8 cellular contexts compared by ENCODE assay signal in genomic region chr14:70416717-70417349, GRCh38. TPM values are rescaled to one million over a fixed set of nuclear protein-coding genes. Genes with fewer than 3 reads are reported as not detected.
DNase-seq lines count a peak whose midpoint lies in the region; ATAC-seq and TF ChIP-seq lines count a peak whose summit lies in the region.

TSS of gene SYNJ2BP (minus strand) at chr14:70417090. CDS start at chr14:70416963, 127 bp downstream.

- peaks cover 0 to 21% (median 13%) of the 10 kb centered on the region in 10 experiments; a peak in 15 of 20 replicates for H3K4me1 ChIP-seq in BLaER1 treated with 17β-estradiol and CSF1 and Interleukin-3, amounts not matched to agents 10 nM and 100 nM
- H3K4me1 ChIP-seq in smooth muscle cell (ENCODE audit: low read depth), result peaks cover 6% of the 10 kb centered on the region

- H3K27me3 Mint-ChIP-seq in activated B cell treated with CpG ODN at 0.5 μM for 24 hours, result no peaks in the 10 kb centered on the region
- no peaks in the 10 kb centered on the region for H3K27me3 Mint-ChIP-seq in central memory CD8-positive, alpha-beta T cell

- peak within 1 kb of the TSS; percentile 92 for H3K4me3 Mint-ChIP-seq in activated B cell treated with CpG ODN at 0.5 μM for 24 hours
- H3K4me3 Mint-ChIP-seq in central memory CD8-positive, alpha-beta T cell, result peak within 1 kb of the TSS; percentile 91

- CTCF ChIA-PET in activated B cell treated with CpG ODN at 0.5 μM for 24 hours (lab: Charles Lee), result no interaction called here

- TF ChIP-seq CTCF in activated B cell treated with CpG ODN at 0.5 μM for 24 hours (IDR thresholded peaks at IDR 0.05) (no peak), smooth muscle cell (IDR thresholded peaks at IDR 0.05; ENCODE audit: borderline replicate concordance, insufficient read depth, poor library complexity, severe bottlenecking) (no peak)

- intact Hi-C loops in activated B cell treated with CpG ODN at 0.5 μM for 24 hours (cut with micrococcal nuclease), result loop anchor here (10.0 kb wide), 1 partner anchor 298 kb away; no protein-coding TSS in a partner anchor

- peaks cover 0 to 3% (median 0%) of the 10 kb centered on the region in 11 experiments; a peak in 2 of 22 replicates for H4K20me1 ChIP-seq in BLaER1 treated with 17β-estradiol and CSF1 and Interleukin-3, amounts not matched to agents 10 nM and 100 nM
- H4K20me1 ChIP-seq in smooth muscle cell (ENCODE audit: low read depth), result peaks cover 4% of the 10 kb centered on the region

- no peaks in the 10 kb centered on the region for H3F3A ChIP-seq in smooth muscle cell (ENCODE audit: low read depth)

- peaks cover 16% of the 10 kb centered on the region for H3K36me3 Mint-ChIP-seq in activated B cell treated with CpG ODN at 0.5 μM for 24 hours (ENCODE audit: low read depth)
- H3K36me3 Mint-ChIP-seq in central memory CD8-positive, alpha-beta T cell (ENCODE audit: insufficient read depth), result peaks cover 4% of the 10 kb centered on the region

- peak within 1 kb of the TSS; percentile 77 for H3K27ac Mint-ChIP-seq in activated B cell treated with CpG ODN at 0.5 μM for 24 hours
- peak within 1 kb of the TSS; percentile 91 for H3K27ac Mint-ChIP-seq in central memory CD8-positive, alpha-beta T cell (ENCODE audit: low read depth)

- WGBS in smooth muscle cell (ENCODE audit: low lambda C conversion rate), result 1% methylated on average over 23 of the region's 23 CpGs

- peaks cover 5 to 19% (median 9%) of the 10 kb centered on the region in 11 experiments; a peak in 15 of 22 replicates for H3K36me3 ChIP-seq in BLaER1 treated with 17β-estradiol and CSF1 and Interleukin-3, amounts not matched to agents 10 nM and 100 nM
- no peaks in the 10 kb centered on the region for H3K36me3 ChIP-seq in smooth muscle cell (ENCODE audit: low read depth)

- H3K4me2 ChIP-seq in BLaER1 treated with 17β-estradiol and CSF1 and Interleukin-3, amounts not matched to agents 10 nM and 100 nM, result peak within 1 kb of the TSS; percentile 70 to 96 (median 84)
- H3K4me2 ChIP-seq in smooth muscle cell, result peak within 1 kb of the TSS; percentile 96

- peak; percentile 42 for DNase-seq in NCI-H2029 treated with DMSO at 0.1 percent for 48 hours (lab: John Stamatoyannopoulos, UW)
- DNase-seq in activated B cell treated with CpG ODN at 0.5 μM for 24 hours, result peak; percentile 34
- no peak for DNase-seq in central memory CD8-positive, alpha-beta T cell (ENCODE audit: low spot score in 2 of 2)
- DNase-seq in iris pigment epithelial cell (ENCODE audit: low read depth), result peak; percentile 70
- no peak for DNase-seq in smooth muscle cell (lab: John Stamatoyannopoulos, UW; ENCODE audit: unreplicated experiment)

- H3K9me3 Mint-ChIP-seq in activated B cell treated with CpG ODN at 0.5 μM for 24 hours, result no peaks in the 10 kb centered on the region
- no peaks in the 10 kb centered on the region for H3K9me3 Mint-ChIP-seq in central memory CD8-positive, alpha-beta T cell

- H3K9me3 ChIP-seq in BLaER1 treated with 17β-estradiol and CSF1 and Interleukin-3, amounts not matched to agents 10 nM and 100 nM (replicated peaks in 1 of 11), result no peaks in the 10 kb centered on the region
- H3K9me3 ChIP-seq in smooth muscle cell (replicated peaks; ENCODE audit: low read depth), result no peaks in the 10 kb centered on the region

- peak within 1 kb of the TSS; percentile 100 for H2AFZ ChIP-seq in smooth muscle cell (ENCODE audit: low read depth)

- POLR2A ChIA-PET in activated B cell treated with CpG ODN at 0.5 μM for 24 hours (lab: Charles Lee), result no interaction called here

- peak; percentile 75 for ATAC-seq in GM21381 (IDR thresholded peaks at IDR 0.05; ENCODE audit: unreplicated experiment)
- ATAC-seq in activated B cell treated with CpG ODN at 0.5 μM for 24 hours (ENCODE audit: low read depth), result peak; percentile 79
- peak; percentile 75 for ATAC-seq in central memory CD8-positive, alpha-beta T cell (replicated peaks; ENCODE audit: extremely low read depth, poor library complexity, severe bottlenecking)
- no peak for ATAC-seq in HG02870 (IDR thresholded peaks at IDR 0.05; ENCODE audit: unreplicated experiment)

- H3K4me3 ChIP-seq in BLaER1 treated with 17β-estradiol and CSF1 and Interleukin-3, amounts not matched to agents 10 nM and 100 nM, result peak within 1 kb of the TSS; percentile 75 to 92 (median 81)
- peak within 1 kb of the TSS; percentile 92 for H3K4me3 ChIP-seq in smooth muscle cell

- H3K27ac ChIP-seq in BLaER1 treated with 17β-estradiol and CSF1 and Interleukin-3, amounts not matched to agents 10 nM and 100 nM, result peak within 1 kb of the TSS; percentile 28 to 76 (median 66); a peak in 20 of 22 replicates
- H3K27ac ChIP-seq in smooth muscle cell (ENCODE audit: low read depth), result peak within 1 kb of the TSS; percentile 30

- peaks cover 27% of the 10 kb centered on the region for H3K4me1 Mint-ChIP-seq in activated B cell treated with CpG ODN at 0.5 μM for 24 hours
- peaks cover 27% of the 10 kb centered on the region for H3K4me1 Mint-ChIP-seq in central memory CD8-positive, alpha-beta T cell

- peak within 1 kb of the TSS; percentile 62 to 84 (median 78) for H3K9ac ChIP-seq in BLaER1 treated with 17β-estradiol and CSF1 and Interleukin-3, amounts not matched to agents 10 nM and 100 nM
- H3K9ac ChIP-seq in smooth muscle cell (ENCODE audit: low read depth), result peak within 1 kb of the TSS; percentile 78

- H3K27me3 ChIP-seq in BLaER1 treated with 17β-estradiol and CSF1 and Interleukin-3, amounts not matched to agents 10 nM and 100 nM, result no peaks in the 10 kb centered on the region
- H3K27me3 ChIP-seq in smooth muscle cell (ENCODE audit: low read depth), result no peaks in the 10 kb centered on the region

- peaks cover 24% of the 10 kb centered on the region for H3K79me2 ChIP-seq in smooth muscle cell (ENCODE audit: low read depth)

RNA-seq across cellular contexts. Expression of gene SYNJ2BP, which starts in this region (rescaled TPM):
- total RNA-seq in activated B cell treated with CpG ODN at 0.5 μM for 24 hours (14.3 and 16.5 TPM in 2 replicates), smooth muscle cell (14.8 and 18.0 TPM in 2 replicates)
- 18.8 and 22.6 TPM in 2 replicates for polyA plus RNA-seq in smooth muscle cell

Comparison
In these comparisons a context has a peak if more than half of its experiments do, and no peak if none do; other contexts are left out.
1. DNase-seq: peak in NCI-H2029 treated with DMSO at 0.1 percent for 48 hours (single experiment), activated B cell treated with CpG ODN at 0.5 μM for 24 hours (single experiment) and iris pigment epithelial cell (single experiment); none in central memory CD8-positive, alpha-beta T cell (0 of 2) and smooth muscle cell (single experiment).